8 cellular contexts compared by ENCODE assay signal in genomic region chr10:75210193-75211006, GRCh38. TPM values are rescaled to one million over a fixed set of nuclear protein-coding genes. Genes with fewer than 3 reads are reported as not detected.
DNase-seq lines count a peak whose midpoint lies in the region; ATAC-seq lines count a peak whose summit lies in the region.

TSS of gene VDAC2 (plus strand) at chr10:75210796. CDS start at chr10:75211159, 363 bp downstream.

- no peaks in the 10 kb centered on the region for H3K9me3 Mint-ChIP-seq in CD8-positive, alpha-beta memory T cell

- peak; percentile 92 to 99 (median 96) for DNase-seq in CD8-positive, alpha-beta memory T cell
- DNase-seq in HK-2 (ENCODE audit: unreplicated experiment) (peak; percentile 97), NOMO-1 (lab: John Stamatoyannopoulos, UW; ENCODE audit: unreplicated experiment in 2 of 2) (peak; percentile 85 to 86)
- DNase-seq in activated CD8-positive, alpha-beta memory T cell treated with anti-CD3 and anti-CD28 coated beads for 48 hours (ENCODE audit: low read depth in 2 of 3, low spot score in 2 of 3) = peak; percentile 90 to 93 (median 93)
- peak; percentile 86 to 96 for DNase-seq in stimulated activated CD8-positive, alpha-beta memory T cell treated with anti-CD3 and anti-CD28 coated beads, Interleukin-15, amount 100 ng/mL, for 4 hours (ENCODE audit: low read depth in 2 of 2)

- CTCF ChIA-PET in CD8-positive, alpha-beta memory T cell (lab: Charles Lee) = interaction anchor here (1.0 to 10.5 kb wide), 10 partner anchors 9 to 966 kb away, joined by 3 to 168 read pairs (median 6); partner anchors contain the start of genes COMTD1 and SAMD8

- peaks cover 3 to 40% (median 5%) of the 10 kb centered on the region in 3 donors for H3K36me3 Mint-ChIP-seq in CD8-positive, alpha-beta memory T cell

- peak within 1 kb of the TSS; percentile 89 for H3K4me3 ChIP-seq in CD8-positive, alpha-beta memory T cell (ENCODE audit: low read length)
- H3K4me3 ChIP-seq in endocrine pancreas (ENCODE audit: control insufficient read depth, insufficient read depth, low read length) (peak within 1 kb of the TSS; percentile 95), mesodermal cell (ENCODE audit: extremely low read depth, insufficient read depth, low read length, poor library complexity, severe bottlenecking) (peak within 1 kb of the TSS; percentile 97)

- peak within 1 kb of the TSS; percentile 98 for H3K9ac ChIP-seq in endocrine pancreas (ENCODE audit: control insufficient read depth, insufficient read depth, low read length)

- ATAC-seq in GM19455 (IDR thresholded peaks at IDR 0.05; ENCODE audit: unreplicated experiment) = peak; percentile 91

- H3K36me3 ChIP-seq in CD8-positive, alpha-beta memory T cell (ENCODE audit: insufficient read depth, low read length) = peaks cover 18% of the 10 kb centered on the region
- H3K36me3 ChIP-seq in endocrine pancreas (ENCODE audit: control insufficient read depth, insufficient read depth, low read length) = peaks cover 4% of the 10 kb centered on the region
- H3K36me3 ChIP-seq in mesodermal cell (ENCODE audit: control insufficient read depth, insufficient read depth, low read length) = peaks cover 38% of the 10 kb centered on the region

- no peaks in the 10 kb centered on the region for H3K9me3 ChIP-seq in CD8-positive, alpha-beta memory T cell (ENCODE audit: low read length)
- H3K9me3 ChIP-seq in endocrine pancreas (ENCODE audit: control insufficient read depth, low read length) = no peaks in the 10 kb centered on the region
- no peaks in the 10 kb centered on the region for H3K9me3 ChIP-seq in mesodermal cell (ENCODE audit: control insufficient read depth, low read length)

- peaks cover 0 to 2% of the 10 kb centered on the region in 2 donors for H3K27me3 Mint-ChIP-seq in CD8-positive, alpha-beta memory T cell

- peak within 1 kb of the TSS; percentile 98 for H3K27ac ChIP-seq in CD8-positive, alpha-beta memory T cell (ENCODE audit: low read depth, low read length)
- H3K27ac ChIP-seq in mesodermal cell (ENCODE audit: low read depth, low read length, severe bottlenecking) = peak within 1 kb of the TSS; percentile 99

- POLR2A ChIA-PET in CD8-positive, alpha-beta memory T cell (lab: Charles Lee) = interaction anchor here (0.6 to 3.4 kb wide), 10 partner anchors 13 to 1481 kb away, joined by 3 to 56 read pairs (median 4); partner anchors contain the start of genes COMTD1 and SAMD8

- H3K4me3 Mint-ChIP-seq in CD8-positive, alpha-beta memory T cell = peak within 1 kb of the TSS; percentile 96 to 100 (median 98)

- H3K27ac Mint-ChIP-seq in CD8-positive, alpha-beta memory T cell = peak within 1 kb of the TSS; percentile 99 to 100 (median 100)

- 0 to 1% methylated on average over 44 to 54 of the region's 84 CpGs for WGBS in mesodermal cell (ENCODE audit: insufficient coverage in 2 of 2), 2 experiments

- H3K4me1 ChIP-seq in CD8-positive, alpha-beta memory T cell (ENCODE audit: insufficient read depth, low read length) = peaks cover 25% of the 10 kb centered on the region
- H3K4me1 ChIP-seq in endocrine pancreas (ENCODE audit: control insufficient read depth, insufficient read depth, low read length) (peaks cover 7% of the 10 kb centered on the region), mesodermal cell (ENCODE audit: control insufficient read depth, insufficient read depth, low read length, poor library complexity, severe bottlenecking) (peaks cover 37% of the 10 kb centered on the region)

- peaks cover 26 to 39% (median 32%) of the 10 kb centered on the region in 3 donors for H3K4me1 Mint-ChIP-seq in CD8-positive, alpha-beta memory T cell

- no peaks in the 10 kb centered on the region for H3K27me3 ChIP-seq in CD8-positive, alpha-beta memory T cell (ENCODE audit: insufficient read depth, low read length, poor library complexity, severe bottlenecking)
- no peaks in the 10 kb centered on the region for H3K27me3 ChIP-seq in endocrine pancreas (ENCODE audit: control insufficient read depth, insufficient read depth, low read length)

RNA-seq across cellular contexts. Expression of gene VDAC2, which starts in this region (rescaled TPM):
- total RNA-seq in CD8-positive, alpha-beta memory T cell = 100 to 1,000 TPM; 247 to 261 TPM
- polyA plus RNA-seq in CD8-positive, alpha-beta memory T cell = 149 TPM
- polyA plus RNA-seq in mesodermal cell (2013, experiment 1 of 2) = 260 TPM
- 260 TPM for polyA plus RNA-seq in mesodermal cell (2013, experiment 2 of 2)

Comparison
In these comparisons a context has a peak if more than half of its experiments do, and no peak if none do; other contexts are left out.
1. Peak in every context shown above with its lines: DNase-seq, ATAC-seq, H3K4me3 ChIP-seq and H3K27ac ChIP-seq.